Comparison of ENCODE assay signal across 8 cellular contexts in genomic region chr13:38349386-38350113, GRCh38. TPM values are rescaled to one million over a fixed set of nuclear protein-coding genes. Genes with fewer than 3 reads are reported as not detected.
DNase-seq lines count a peak whose midpoint lies in the region; ATAC-seq and TF ChIP-seq lines count a peak whose summit lies in the region.

UFM1 (plus strand) TSS chr13:38349851; CDS start chr13:38349920, 69 bp downstream.

- peak within 1 kb of the TSS; percentile 88 for H2AFZ ChIP-seq in SU-DHL-6 (ENCODE audit: low read depth, low read length, severe bottlenecking)
- peak within 1 kb of the TSS; percentile 98 for H2AFZ ChIP-seq in osteoblast (ENCODE audit: low read length)

- peak; percentile 63 for TF ChIP-seq POLR2A in GM10847 (IDR thresholded peaks at IDR 0.05; ENCODE audit: extremely low read depth, insufficient read length)

- peaks cover 8% of the 10 kb centered on the region for H3K36me3 Mint-ChIP-seq in activated naive CD8-positive, alpha-beta T cell treated with anti-CD3 and anti-CD28 coated beads, Interleukin-2, amount 10 ng/mL, durations not matched to agents 7 days and 5 days
- H3K36me3 Mint-ChIP-seq in glutamatergic neuron (ENCODE audit: unreplicated experiment), result no peaks in the 10 kb centered on the region

- TF ChIP-seq CTCF in SU-DHL-6 (IDR thresholded peaks at IDR 0.05; ENCODE audit: insufficient read depth, low read length, poor library complexity, severe bottlenecking) (no peak), glutamatergic neuron (IDR thresholded peaks at IDR 0.05; ENCODE audit: partially characterized antibody, unreplicated experiment) (no peak), osteoblast (IDR thresholded peaks at IDR 0.05; ENCODE audit: extremely low read depth, low read depth, low read length) (no peak), thoracic aorta (IDR thresholded peaks at IDR 0.05) (no peak)

- H3K27ac Mint-ChIP-seq in activated naive CD8-positive, alpha-beta T cell treated with anti-CD3 and anti-CD28 coated beads, Interleukin-2, amount 10 ng/mL, durations not matched to agents 7 days and 5 days, result peak within 1 kb of the TSS; percentile 93
- H3K27ac Mint-ChIP-seq in glutamatergic neuron (ENCODE audit: unreplicated experiment), result peak within 1 kb of the TSS; percentile 85

- H3K4me3 ChIP-seq in SU-DHL-6 (ENCODE audit: insufficient read depth, low read length, poor library complexity, severe bottlenecking) (peak within 1 kb of the TSS; percentile 94), osteoblast (ENCODE audit: insufficient read depth, low read length) (peak within 1 kb of the TSS; percentile 91), thoracic aorta (peak within 1 kb of the TSS; percentile 95)

- no peaks in the 10 kb centered on the region for H3K27me3 Mint-ChIP-seq in activated naive CD8-positive, alpha-beta T cell treated with anti-CD3 and anti-CD28 coated beads, Interleukin-2, amount 10 ng/mL, durations not matched to agents 7 days and 5 days
- no peaks in the 10 kb centered on the region for H3K27me3 Mint-ChIP-seq in glutamatergic neuron (ENCODE audit: unreplicated experiment)

- H3K27me3 ChIP-seq in SU-DHL-6 (ENCODE audit: low read length) (no peaks in the 10 kb centered on the region), osteoblast (ENCODE audit: insufficient read depth, low read length) (no peaks in the 10 kb centered on the region), thoracic aorta (replicated peaks; ENCODE audit: insufficient read depth) (no peaks in the 10 kb centered on the region)

- H3K4me1 ChIP-seq in osteoblast (ENCODE audit: insufficient read depth, low read length) (peaks cover 20% of the 10 kb centered on the region), thoracic aorta (ENCODE audit: control insufficient read depth in 1 of 2, low read depth in 2 of 2) (peaks cover 29 to 37% of the 10 kb centered on the region in 2 donors)

- ATAC-seq in HG02678 (IDR thresholded peaks at IDR 0.05; ENCODE audit: unreplicated experiment) (peak; percentile 96), thoracic aorta (ENCODE audit: insufficient number of reproducible peaks, low FRiP score, low read depth) (peak; percentile 99)
- peak; percentile 97 for ATAC-seq in activated naive CD8-positive, alpha-beta T cell treated with anti-CD3 and anti-CD28 coated beads, Interleukin-2, amount 10 ng/mL, durations not matched to agents 7 days and 5 days (ENCODE audit: low read depth)

- peaks cover 22% of the 10 kb centered on the region for H3K4me1 Mint-ChIP-seq in activated naive CD8-positive, alpha-beta T cell treated with anti-CD3 and anti-CD28 coated beads, Interleukin-2, amount 10 ng/mL, durations not matched to agents 7 days and 5 days
- peaks cover 13% of the 10 kb centered on the region for H3K4me1 Mint-ChIP-seq in glutamatergic neuron (ENCODE audit: low read depth, unreplicated experiment)

- no peaks in the 10 kb centered on the region for H3K9me2 ChIP-seq in SU-DHL-6 (replicated peaks; ENCODE audit: insufficient read depth, low read length)

- DNase-seq in NCI-H128 (lab: John Stamatoyannopoulos, UW; ENCODE audit: unreplicated experiment), result peak; percentile 90
- peak; percentile 80 for DNase-seq in activated naive CD8-positive, alpha-beta T cell treated with anti-CD3 and anti-CD28 coated beads, Interleukin-2, amount 10 ng/mL, durations not matched to agents 7 days and 5 days
- peak; percentile 75 for DNase-seq in glutamatergic neuron
- DNase-seq in osteoblast (ENCODE audit: insufficient read length, low spot score, missing footprints), result peak; percentile 87
- DNase-seq in thoracic aorta (ENCODE audit: low spot score), result peak; percentile 74

- H3F3A ChIP-seq in SU-DHL-6 (ENCODE audit: insufficient read depth), result peaks cover 11% of the 10 kb centered on the region; the same call in 1 of the 2 replicates

- H3K4me2 ChIP-seq in SU-DHL-6 (ENCODE audit: low read depth, low read length, poor library complexity, severe bottlenecking) (peak within 1 kb of the TSS; percentile 91), osteoblast (ENCODE audit: insufficient read depth, low read length) (peak within 1 kb of the TSS; percentile 97)

- H3K27ac ChIP-seq in SU-DHL-6 (ENCODE audit: low read depth, low read length) (peak within 1 kb of the TSS; percentile 75), osteoblast (ENCODE audit: low read depth, low read length) (peak within 1 kb of the TSS; percentile 98), thoracic aorta (peak within 1 kb of the TSS; percentile 82 to 85)

- peaks cover 4% of the 10 kb centered on the region; the same call in 1 of the 2 replicates for H4K20me1 ChIP-seq in SU-DHL-6 (ENCODE audit: low read depth, low read length)
- peaks cover 10% of the 10 kb centered on the region for H4K20me1 ChIP-seq in osteoblast (ENCODE audit: insufficient read depth, low read length)

- H3K9ac ChIP-seq in SU-DHL-6 (ENCODE audit: low read length), result peak within 1 kb of the TSS; percentile 73

- POLR2A ChIA-PET in activated naive CD8-positive, alpha-beta T cell treated with anti-CD3 and anti-CD28 coated beads, Interleukin-2, amount 10 ng/mL, durations not matched to agents 7 days and 5 days (lab: Charles Lee), result interaction anchor here (0.8 to 1.5 kb wide), 3 partner anchors 9 to 19 kb away, joined by 3 to 8 read pairs (median 5); no protein-coding TSS in a partner anchor

- H3K36me3 ChIP-seq in SU-DHL-6 (ENCODE audit: low read length) (peaks cover 19% of the 10 kb centered on the region; the same call in 1 of the 2 replicates), osteoblast (ENCODE audit: insufficient read depth, low read length) (peaks cover 22% of the 10 kb centered on the region), thoracic aorta (peaks cover 6% of the 10 kb centered on the region)

- H3K4me3 Mint-ChIP-seq in activated naive CD8-positive, alpha-beta T cell treated with anti-CD3 and anti-CD28 coated beads, Interleukin-2, amount 10 ng/mL, durations not matched to agents 7 days and 5 days, result peak within 1 kb of the TSS; percentile 97
- peak within 1 kb of the TSS; percentile 99 for H3K4me3 Mint-ChIP-seq in glutamatergic neuron (ENCODE audit: unreplicated experiment)

- H3K9me3 Mint-ChIP-seq in activated naive CD8-positive, alpha-beta T cell treated with anti-CD3 and anti-CD28 coated beads, Interleukin-2, amount 10 ng/mL, durations not matched to agents 7 days and 5 days, result no peaks in the 10 kb centered on the region
- H3K9me3 Mint-ChIP-seq in glutamatergic neuron (ENCODE audit: unreplicated experiment), result no peaks in the 10 kb centered on the region

- H3K9me3 ChIP-seq in SU-DHL-6 (ENCODE audit: insufficient read depth, low read length) (no peaks in the 10 kb centered on the region), osteoblast (ENCODE audit: low read depth, low read length) (no peaks in the 10 kb centered on the region), thoracic aorta (no peaks in the 10 kb centered on the region)

- peaks cover 31% of the 10 kb centered on the region for H3K79me2 ChIP-seq in SU-DHL-6 (ENCODE audit: insufficient read depth, low read length)
- H3K79me2 ChIP-seq in osteoblast (ENCODE audit: insufficient read depth, low read length), result peaks cover 39% of the 10 kb centered on the region

RNA-seq across cellular contexts. Expression of gene UFM1, which starts in this region (rescaled TPM):
- 10 to 100 TPM; 44.1 to 44.8 TPM for total RNA-seq in activated naive CD8-positive, alpha-beta T cell treated with anti-CD3 and anti-CD28 coated beads, Interleukin-2, amount 10 ng/mL, durations not matched to agents 7 days and 5 days
- total RNA-seq in glutamatergic neuron (ENCODE audit: unreplicated experiment), result 61.0 TPM
- 110 and 113 TPM in 2 replicates for total RNA-seq in osteoblast
- total RNA-seq in thoracic aorta, result 10 to 100 TPM; 40.9 to 87.4 TPM

Comparison
In these comparisons a context has a peak if more than half of its experiments do, and no peak if none do; other contexts are left out.
1. Peak in every context shown above with its lines: DNase-seq, ATAC-seq, H3K4me3 ChIP-seq and H3K27ac ChIP-seq.